In the genomic region with DNA sequence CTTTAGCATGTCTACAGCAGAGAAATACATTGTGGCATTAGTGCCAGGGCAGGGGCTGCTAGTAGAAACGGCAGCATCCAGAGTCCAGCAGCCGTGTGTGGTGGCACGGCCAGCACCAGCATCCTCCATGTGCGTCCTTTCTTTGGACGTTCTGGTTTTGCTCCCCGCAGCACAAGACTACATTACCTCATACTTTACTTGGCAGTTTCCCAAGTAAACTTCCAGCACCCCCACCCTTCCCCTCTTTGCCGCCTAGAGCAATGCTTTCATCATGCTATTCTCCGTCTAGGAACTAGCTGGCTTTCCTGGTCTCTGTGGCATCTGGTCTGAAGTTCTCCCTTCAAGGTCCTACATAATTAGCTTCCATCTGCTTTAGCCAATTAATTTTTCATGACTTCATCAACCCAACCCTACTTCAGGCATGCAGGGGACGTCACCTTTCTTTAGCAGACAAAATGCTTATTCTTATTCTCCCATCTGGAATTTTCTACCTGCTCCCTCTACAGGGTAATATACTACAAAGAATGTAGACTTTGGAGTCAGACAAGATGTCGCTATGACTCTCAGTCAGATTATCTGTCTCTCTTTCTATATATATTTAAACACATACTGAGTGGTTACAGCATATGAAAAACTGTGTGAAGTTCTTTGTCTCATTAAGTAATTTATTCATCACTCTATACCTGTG, we compare ENCODE assay signal across 15 cellular contexts.
DNase-seq lines count a peak whose midpoint lies in the region; ATAC-seq, FAIRE-seq and TF ChIP-seq lines count a peak whose summit lies in the region.
"Had no signal": no experiment of that assay in that cellular context is flagged by ENCODE, and none has a peak within 500 bp of the region (broad histone marks: within the 10 kb centered on the region; RNA-seq: fewer than 3 reads in every experiment).

No MANE protein-coding gene starts in this region.

- in situ Hi-C loops in astrocyte of the cerebellum (cut with HindIII; ENCODE audit: low sequenced_read_pairs) = no loop called here

- no peak overlapping the region for H3K27ac ChIP-seq in small intestine (ENCODE audit: low read depth in 1 of 2, low read length in 1 of 2)
- H3K27ac ChIP-seq: gastrocnemius medialis, SJSA1 had no signal

- no peaks in the 10 kb centered on the region for H3K36me3 ChIP-seq in small intestine (ENCODE audit: control insufficient read depth in 2 of 2, insufficient read depth in 2 of 2, low read length in 2 of 2)
- H3K36me3 ChIP-seq: gastrocnemius medialis, SJSA1, stomach had no signal

- H3K4me1 ChIP-seq in small intestine (ENCODE audit: control insufficient read depth in 2 of 2, insufficient read depth in 1 of 2, low read depth in 1 of 2, low read length in 1 of 2) = peaks cover 0 to 2% of the 10 kb centered on the region in 2 donors

- H3K9me3 ChIP-seq in small intestine (ENCODE audit: control insufficient read depth, low read depth) = no peaks in the 10 kb centered on the region
- H3K9me3 ChIP-seq: gastrocnemius medialis, SJSA1, stomach had no signal

- POLR2A ChIA-PET in HEK293T (lab: Yijun Ruan, JAX) = interaction anchor here (1.1 kb wide), 1 partner anchor 68 kb away, joined by 3 read pairs; the partner anchor contains the start of gene BLOC1S5

- no peaks in the 10 kb centered on the region for H3K27me3 ChIP-seq in small intestine (ENCODE audit: control insufficient read depth in 2 of 2, insufficient read depth in 2 of 2, low read length in 2 of 2)
- H3K27me3 ChIP-seq: gastrocnemius medialis, SJSA1, stomach had no signal

- WGBS in small intestine, 3 donors = 25 to 44% (median 40%) methylated on average over 10 of the region's 10 CpGs

- CTCF ChIA-PET in HEK293T (lab: Yijun Ruan, JAX) = interaction anchor here (0.5 to 1.0 kb wide), 2 partner anchors 274 to 1149 kb away, joined by 3 read pairs; no protein-coding TSS in a partner anchor

- DNase-seq in HEK293T (ENCODE audit: extremely low spot score) (peak; percentile 31), astrocyte of the cerebellum (ENCODE audit: low read depth) (peak; percentile 34), glomerular endothelial cell (ENCODE audit: extremely low read depth, low read depth, low spot score) (peak; percentile 87), small intestine (peak; percentile 9), GM19238 (ENCODE audit: insufficient read length, low spot score) (no peak)
- DNase-seq: activated CD4-positive, CD25-positive, alpha-beta regulatory T cell treated with anti-CD3 and anti-CD28 coated beads, Interleukin-2, amount 50 U/mL, for 72 hours; caudate nucleus; gastrocnemius medialis; NCI-H345; occipital lobe; stimulated activated CD4-positive, alpha-beta T cell treated with anti-CD3 and anti-CD28 coated beads, Interleukin-4, amount 100 ng/mL, for 24 hours; stomach had no signal

- ATAC-seq in HG03457 (IDR thresholded peaks at IDR 0.05; ENCODE audit: unreplicated experiment) (no peak), GM18498 (IDR thresholded peaks at IDR 0.05; ENCODE audit: unreplicated experiment) (no peak)

- TF ChIP-seq CTCF in astrocyte of the cerebellum (IDR thresholded peaks at IDR 0.05; ENCODE audit: low read depth, low read length, missing control alignments) = no peak

- H3K4me3 ChIP-seq in astrocyte of the cerebellum (ENCODE audit: low read depth, low read length) (no peak overlapping the region), small intestine (ENCODE audit: low read depth in 1 of 2, low read length in 2 of 2) (no peak overlapping the region)
- H3K4me3 ChIP-seq: gastrocnemius medialis, SJSA1, stomach had no signal

- no peak for FAIRE-seq in small intestine (lab: Jason Lieb, UNC)

TF ChIP-seq in HEK293T, 16 proteins besides CTCF, POLR2A, EP300 and RAD21:
- TF ChIP-seq ZNF384 (IDR thresholded peaks at IDR 0.05) (no peak), ELF4 (IDR thresholded peaks at IDR 0.05) (no peak), L3MBTL2 (conservative IDR thresholded peaks at IDR 0.05) (no peak), SUZ12 (IDR thresholded peaks at IDR 0.05) (no peak)
- TF ChIP-seq, protein P1, sequence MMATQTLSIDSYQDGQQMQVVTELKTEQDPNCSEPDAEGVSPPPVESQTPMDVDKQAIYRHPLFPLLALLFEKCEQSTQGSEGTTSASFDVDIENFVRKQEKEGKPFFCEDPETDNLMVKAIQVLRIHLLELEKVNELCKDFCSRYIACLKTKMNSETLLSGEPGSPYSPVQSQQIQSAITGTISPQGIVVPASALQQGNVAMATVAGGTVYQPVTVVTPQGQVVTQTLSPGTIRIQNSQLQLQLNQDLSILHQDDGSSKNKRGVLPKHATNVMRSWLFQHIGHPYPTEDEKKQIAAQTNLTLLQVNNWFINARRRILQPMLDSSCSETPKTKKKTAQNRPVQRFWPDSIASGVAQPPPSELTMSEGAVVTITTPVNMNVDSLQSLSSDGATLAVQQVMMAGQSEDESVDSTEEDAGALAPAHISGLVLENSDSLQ (IDR thresholded peaks at IDR 0.05) = no peak
